In the genomic region with DNA sequence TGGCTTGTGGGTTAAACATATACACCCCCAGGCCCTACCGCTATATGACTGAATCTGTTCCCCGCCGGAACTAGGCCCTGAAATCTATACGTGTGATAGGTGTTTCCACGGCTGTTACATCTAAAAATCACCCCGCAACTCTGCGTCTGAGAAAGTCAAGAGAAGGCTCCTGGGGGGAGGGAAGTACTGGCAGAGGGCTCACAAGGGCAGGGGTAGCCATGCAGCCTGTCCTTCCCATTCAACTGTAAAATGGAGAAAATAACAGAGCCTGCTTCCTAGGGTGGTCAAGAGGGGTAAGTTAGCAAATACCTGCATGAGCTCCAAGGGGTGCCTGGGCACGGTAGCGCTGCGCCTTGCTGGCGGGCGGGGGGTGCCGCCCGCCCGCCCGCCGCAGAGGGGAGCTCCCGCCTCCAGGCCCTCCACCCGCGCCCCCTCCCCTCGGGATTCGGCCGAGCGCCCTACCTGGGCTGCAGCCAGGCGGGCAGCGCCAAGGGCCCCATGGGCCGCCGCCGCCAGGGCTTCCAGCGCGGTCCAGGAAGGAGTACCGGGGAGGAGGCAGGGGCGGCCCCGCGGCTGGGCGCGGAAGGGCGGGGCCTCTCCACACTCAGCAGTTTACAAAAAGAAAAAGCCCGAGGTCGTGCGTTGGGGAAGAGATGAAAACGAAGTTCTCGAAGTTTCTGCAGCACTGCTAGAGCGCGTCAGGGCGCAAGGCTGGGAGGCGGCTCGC, we compare ENCODE assay signal across 9 cellular contexts. TPM values are rescaled to one million over a fixed set of nuclear protein-coding genes. Genes with fewer than 3 reads are reported as not detected.
DNase-seq lines count a peak whose midpoint lies in the region; ATAC-seq and TF ChIP-seq lines count a peak whose summit lies in the region.
"Had no signal": no experiment of that assay in that cellular context is flagged by ENCODE, and none has a peak within 500 bp of the region (broad histone marks: within the 10 kb centered on the region; RNA-seq: fewer than 3 reads in every experiment).

HACD4 (minus strand) TSS at position 550 of the 727 bp plus-strand sequence; CDS start at position 500, 50 bp downstream.

- ATAC-seq in HG02884 (IDR thresholded peaks at IDR 0.05; ENCODE audit: unreplicated experiment): peak; percentile 56

- no peaks in the 10 kb centered on the region for H3K36me3 ChIP-seq in Peyer's patch
- no peaks in the 10 kb centered on the region for H3K36me3 ChIP-seq in left ventricle myocardium inferior

- no peaks in the 10 kb centered on the region for H3K9me3 Mint-ChIP-seq in activated naive CD8-positive, alpha-beta T cell treated with anti-CD3 and anti-CD28 coated beads for 36 hours

- peak within 1 kb of the TSS; percentile 70 to 88 (median 80) for H3K27ac ChIP-seq in Peyer's patch
- H3K27ac ChIP-seq in left ventricle myocardium inferior (replicated peaks): peak within 1 kb of the TSS; percentile 68

- H3K4me1 ChIP-seq in Peyer's patch (peaks cover 0 to 10% (median 0%) of the 10 kb centered on the region in 4 donors), left ventricle myocardium inferior (peaks cover 13% of the 10 kb centered on the region)

- DNase-seq in NCI-H2107 treated with DMSO at 0.1 percent for 48 hours (lab: John Stamatoyannopoulos, UW; ENCODE audit: unreplicated experiment) (peak; percentile 18), NCI-H2107 (lab: John Stamatoyannopoulos, UW) (no peak), Peyer's patch (peak; percentile 58 to 79 (median 64)), left ventricle myocardium inferior (peak; percentile 53), retinal pigment epithelial cell (ENCODE audit: low read depth) (no peak), GOT3 (lab: John Stamatoyannopoulos, UW) (no peak)
- DNase-seq in activated naive CD8-positive, alpha-beta T cell treated with anti-CD3 and anti-CD28 coated beads for 36 hours: peak; percentile 73
- DNase-seq: DND-41 had no signal

- H3K9me3 ChIP-seq in Peyer's patch: no peaks in the 10 kb centered on the region
- H3K9me3 ChIP-seq in left ventricle myocardium inferior (replicated peaks): no peaks in the 10 kb centered on the region

- no peak for TF ChIP-seq POLR2A in Peyer's patch (IDR thresholded peaks at IDR 0.05)

- intact Hi-C loops in left ventricle myocardium inferior (cut with micrococcal nuclease): no loop called here

- H3K36me3 Mint-ChIP-seq in activated naive CD8-positive, alpha-beta T cell treated with anti-CD3 and anti-CD28 coated beads for 36 hours: peaks cover 15% of the 10 kb centered on the region

- peak within 1 kb of the TSS; percentile 67 for H3K4me3 Mint-ChIP-seq in activated naive CD8-positive, alpha-beta T cell treated with anti-CD3 and anti-CD28 coated beads for 36 hours

- peaks cover 25% of the 10 kb centered on the region for H3K4me1 Mint-ChIP-seq in activated naive CD8-positive, alpha-beta T cell treated with anti-CD3 and anti-CD28 coated beads for 36 hours

- H3K27me3 Mint-ChIP-seq in activated naive CD8-positive, alpha-beta T cell treated with anti-CD3 and anti-CD28 coated beads for 36 hours: no peaks in the 10 kb centered on the region

- H3K4me3 ChIP-seq in Peyer's patch: peak within 1 kb of the TSS; percentile 58 to 79 (median 62)
- H3K4me3 ChIP-seq in left ventricle myocardium inferior: peak within 1 kb of the TSS; percentile 68
- peak within 1 kb of the TSS; percentile 34 for H3K4me3 ChIP-seq in retinal pigment epithelial cell (ENCODE audit: low read length)

- H3K27ac Mint-ChIP-seq in activated naive CD8-positive, alpha-beta T cell treated with anti-CD3 and anti-CD28 coated beads for 36 hours: peak within 1 kb of the TSS; percentile 70

- TF ChIP-seq CTCF in Peyer's patch (IDR thresholded peaks at IDR 0.05): no peak
- peak; percentile 14 for TF ChIP-seq CTCF in left ventricle myocardium inferior (IDR thresholded peaks at IDR 0.05; ENCODE audit: borderline replicate concordance)
- TF ChIP-seq CTCF in retinal pigment epithelial cell (conservative IDR thresholded peaks at IDR 0.05; ENCODE audit: low read depth, low read length): no peak

- H3K27me3 ChIP-seq in Peyer's patch (no peaks in the 10 kb centered on the region), left ventricle myocardium inferior (ENCODE audit: low read depth) (no peaks in the 10 kb centered on the region)

RNA-seq across cellular contexts. Expression of gene HACD4, which starts in this region (rescaled TPM):
- total RNA-seq in Peyer's patch (1 to 10 TPM; 1.2 to 8.3 (median 2.0) TPM), left ventricle myocardium inferior (0.71 TPM)
- total RNA-seq in activated naive CD8-positive, alpha-beta T cell treated with anti-CD3 and anti-CD28 coated beads for 36 hours: 1 to 10 TPM; 5.2 to 5.3 TPM

Comparison
In these comparisons a context has a peak if more than half of its experiments do, and no peak if none do; other contexts are left out.
1. DNase-seq: peak in NCI-H2107 treated with DMSO at 0.1 percent for 48 hours (single experiment), Peyer's patch (3 of 3) and activated naive CD8-positive, alpha-beta T cell treated with anti-CD3 and anti-CD28 coated beads for 36 hours (single experiment); none in NCI-H2107 (single experiment), retinal pigment epithelial cell (single experiment) and GOT3 (single experiment).
2. Peak in DNase-seq, H3K4me3 ChIP-seq and H3K27ac ChIP-seq in left ventricle myocardium inferior; RNA of the gene not detected or under 1 TPM.
3. Peak in every context shown above with its lines, with median percentiles within 50 percentile points of each other: H3K4me3 ChIP-seq.